Comparison of ENCODE assay signal across 10 cellular contexts in the genomic region with DNA sequence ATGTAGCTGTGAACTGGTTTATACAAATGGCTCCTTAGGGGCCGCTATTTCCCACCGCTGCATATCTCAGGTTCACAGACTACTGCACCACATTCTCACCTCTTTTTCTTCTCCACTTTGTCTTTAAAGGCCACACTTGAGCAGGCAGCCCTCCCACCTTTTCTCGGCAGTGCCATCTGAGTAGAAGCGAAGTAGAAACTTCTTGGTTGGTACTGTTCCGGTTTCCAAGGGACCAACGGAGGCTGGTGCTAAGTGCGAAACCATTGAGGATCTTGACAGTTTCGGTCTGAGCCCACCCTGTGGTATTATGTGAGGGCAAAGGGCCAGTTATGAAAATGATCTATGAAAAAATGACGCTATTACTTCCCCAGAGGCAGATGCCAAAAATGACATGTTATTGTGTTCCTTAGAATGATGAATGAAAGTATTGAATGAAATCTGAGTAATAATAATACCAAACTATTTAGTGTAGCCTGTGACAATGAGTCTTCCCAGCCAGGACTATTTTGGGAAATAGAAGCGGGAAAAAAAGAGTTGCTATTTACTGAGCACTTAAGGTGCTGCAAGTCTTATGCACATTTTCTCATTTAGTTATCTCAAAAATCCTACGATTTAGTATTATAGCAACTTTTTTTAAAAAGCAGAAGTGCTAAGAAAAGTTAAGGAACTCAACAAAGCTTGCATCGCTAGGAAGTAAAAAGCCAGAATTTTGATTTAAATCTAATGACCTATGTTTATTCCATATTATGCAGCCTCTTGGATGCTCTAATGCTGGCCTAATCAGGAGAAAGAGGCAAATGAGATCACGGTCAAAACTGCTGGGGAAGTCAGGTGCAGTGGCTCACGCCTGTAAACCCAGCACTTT. TPM values are rescaled to one million over a fixed set of nuclear protein-coding genes. Genes with fewer than 3 reads are reported as not detected.
DNase-seq lines count a peak whose midpoint lies in the region; ATAC-seq, FAIRE-seq and TF ChIP-seq lines count a peak whose summit lies in the region.
"Had no signal": no experiment of that assay in that cellular context is flagged by ENCODE, and none has a peak within 500 bp of the region (broad histone marks: within the 10 kb centered on the region; RNA-seq: fewer than 3 reads in every experiment).

No MANE protein-coding gene starts in this region.

- H2AFZ ChIP-seq in neural progenitor cell (replicated peaks), result no peak overlapping the region

- H3K9me3 Mint-ChIP-seq in neural progenitor cell (peaks cover 10% of the 10 kb centered on the region), mesothelial cell of epicardium (peaks cover 9% of the 10 kb centered on the region)

- no peak for FAIRE-seq in frontal cortex (lab: Jason Lieb, UNC)

- no peaks in the 10 kb centered on the region for H3K79me2 ChIP-seq in neural progenitor cell (ENCODE audit: low read depth)

- H3K27me3 ChIP-seq in HL-60 (ENCODE audit: insufficient read depth, poor library complexity, severe bottlenecking), result no peaks in the 10 kb centered on the region
- H3K27me3 ChIP-seq in neural progenitor cell, result no peaks in the 10 kb centered on the region

- peak overlapping the region; percentile 23 for H3K27ac ChIP-seq in HL-60 (replicated peaks)
- H3K27ac ChIP-seq in neural progenitor cell, result no peak overlapping the region

- no peaks in the 10 kb centered on the region for H3K36me3 ChIP-seq in neural progenitor cell

- peaks cover 26% of the 10 kb centered on the region for H3K4me1 Mint-ChIP-seq in neural progenitor cell
- peaks cover 13% of the 10 kb centered on the region for H3K4me1 Mint-ChIP-seq in mesothelial cell of epicardium

- peaks cover 4% of the 10 kb centered on the region for H3K27me3 Mint-ChIP-seq in neural progenitor cell (ENCODE audit: insufficient read depth, low read depth)
- H3K27me3 Mint-ChIP-seq in mesothelial cell of epicardium (ENCODE audit: low read depth), result no peaks in the 10 kb centered on the region

- peak; percentile 30 for ATAC-seq in GM21390 (IDR thresholded peaks at IDR 0.05; ENCODE audit: unreplicated experiment)

- no peaks in the 10 kb centered on the region for H3K9me3 ChIP-seq in neural progenitor cell (ENCODE audit: low read depth)

- H3F3A ChIP-seq in neural progenitor cell (ENCODE audit: low read depth), result peaks cover 17% of the 10 kb centered on the region

- H3K4me3 ChIP-seq in GM12865 (ENCODE audit: low read depth, low read length), result peak overlapping the region; percentile 7; the same call in 1 of the 2 replicates
- no peak overlapping the region for H3K4me3 ChIP-seq in HL-60 (replicated peaks; ENCODE audit: insufficient read depth, low read length)
- no peak overlapping the region for H3K4me3 ChIP-seq in neural progenitor cell

- H3K4me2 ChIP-seq in neural progenitor cell, result no peak overlapping the region

- no peak overlapping the region for H3K9ac ChIP-seq in neural progenitor cell

- TF ChIP-seq CTCF in GM12865 (IDR thresholded peaks at IDR 0.05; ENCODE audit: insufficient read depth, low read depth, low read length, missing control alignments) (no peak), HL-60 (IDR thresholded peaks at IDR 0.05; ENCODE audit: insufficient read depth, low read length) (no peak), neural progenitor cell (IDR thresholded peaks at IDR 0.05) (no peak), mesothelial cell of epicardium (IDR thresholded peaks at IDR 0.05; ENCODE audit: unreplicated experiment) (no peak)

- no peak overlapping the region for H3K27ac Mint-ChIP-seq in neural progenitor cell
- H3K27ac Mint-ChIP-seq in mesothelial cell of epicardium, result no peak overlapping the region

- H3K4me1 ChIP-seq in neural progenitor cell, result peaks cover 16% of the 10 kb centered on the region

- DNase-seq in GM12865 (ENCODE audit: low read depth) (peak; percentile 96), HL-60 (ENCODE audit: low read depth in 1 of 2, low spot score in 1 of 2) (no peak), neural progenitor cell (ENCODE audit: low spot score) (no peak), mesothelial cell of epicardium (ENCODE audit: low spot score in 2 of 2, unreplicated experiment in 2 of 2) (no peak), NCI-H2081 treated with DMSO at 0.1 percent for 48 hours (lab: John Stamatoyannopoulos, UW) (no peak), frontal cortex (ENCODE audit: low spot score in 2 of 2) (no peak)
- DNase-seq in central memory CD4-positive, alpha-beta T cell, result peak; percentile 26
- DNase-seq: OCI-M1 had no signal

- no peaks in the 10 kb centered on the region for H4K20me1 ChIP-seq in neural progenitor cell (ENCODE audit: low read depth)

- H3K36me3 Mint-ChIP-seq in neural progenitor cell (no peaks in the 10 kb centered on the region), mesothelial cell of epicardium (no peaks in the 10 kb centered on the region)

- H3K4me3 Mint-ChIP-seq in neural progenitor cell, result no peak overlapping the region
- H3K4me3 Mint-ChIP-seq in mesothelial cell of epicardium, result no peak overlapping the region

RNA-seq across cellular contexts. Expression of a gene that starts 29.6 kb away (rescaled TPM):
- total RNA-seq in neural progenitor cell (ENCODE audit: low replicate concordance) (0.67 and 2.5 TPM in 2 replicates), mesothelial cell of epicardium (not detected in 3 replicates), frontal cortex (not detected)
- total RNA-seq: dermis microvascular lymphatic vessel endothelial cell had no signal

Comparison
In these comparisons a context has a peak if more than half of its experiments do, and no peak if none do; other contexts are left out.
1. DNase-seq: peak in GM12865 (single experiment) and central memory CD4-positive, alpha-beta T cell (single experiment); none in HL-60 (0 of 2), neural progenitor cell (single experiment), mesothelial cell of epicardium (0 of 2), NCI-H2081 treated with DMSO at 0.1 percent for 48 hours (single experiment) and frontal cortex (0 of 2).